8 cellular contexts compared by ENCODE assay signal in the genomic region with DNA sequence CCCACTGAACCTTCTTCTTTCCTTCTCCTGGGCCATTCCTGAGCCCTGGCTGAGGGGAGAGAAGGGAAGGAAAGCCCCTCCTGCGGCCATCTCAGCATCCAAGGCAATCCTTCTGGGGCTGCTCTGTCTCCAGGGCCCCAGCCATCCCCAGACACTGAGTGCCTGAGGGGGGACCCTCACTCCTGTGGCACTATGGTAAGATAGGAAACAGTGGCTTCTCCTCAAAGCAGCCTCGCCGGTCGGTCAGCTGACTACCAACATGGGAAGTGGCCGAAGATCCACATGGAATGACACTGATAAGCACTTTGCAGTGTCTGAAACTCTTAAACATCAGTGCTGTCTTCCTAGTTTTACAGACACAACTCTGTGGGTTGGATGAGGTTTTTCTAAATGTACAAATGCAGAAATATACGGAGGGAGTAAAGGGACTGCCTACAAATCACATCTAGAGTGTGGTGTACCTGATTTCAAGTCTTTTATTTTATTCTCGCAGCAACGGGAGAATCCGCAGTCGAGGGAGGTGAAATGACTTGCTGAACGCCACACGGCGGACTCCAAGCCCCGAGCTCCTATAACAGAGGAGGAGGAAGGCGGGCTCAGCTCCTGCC. TPM values are rescaled to one million over a fixed set of nuclear protein-coding genes. Genes with fewer than 3 reads are reported as not detected.
DNase-seq lines count a peak whose midpoint lies in the region; ATAC-seq and TF ChIP-seq lines count a peak whose summit lies in the region.

No MANE protein-coding gene starts in this region.

- ATAC-seq in SK-N-SH treated with all-trans-retinoic acid at 6 μM for 48 hours (no peak; the same call in 2 of the 3 replicates), omental fat pad (ENCODE audit: low FRiP score) (no peak)

- H3K4me2 ChIP-seq in SK-N-SH: peak overlapping the region; percentile 90

- POLR2A ChIA-PET in SK-N-SH (lab: Yijun Ruan, JAX): interaction anchor here (0.7 to 2.2 kb wide), 3 partner anchors 11 to 167 kb away, joined by 3 to 9 read pairs (median 8); partner anchors contain the start of genes MGA and RPAP1

- no peaks in the 10 kb centered on the region for H3K9me3 ChIP-seq in SK-N-SH
- no peaks in the 10 kb centered on the region for H3K9me3 ChIP-seq in subcutaneous abdominal adipose tissue (ENCODE audit: control insufficient read depth in 5 of 5, low read length in 5 of 5)

- peaks cover 4% of the 10 kb centered on the region for H3F3A ChIP-seq in SK-N-SH (replicated peaks; ENCODE audit: insufficient read depth)

- CTCF ChIA-PET in SK-N-SH (lab: Yijun Ruan, JAX): interaction anchor here (0.6 to 1.8 kb wide), 4 partner anchors 14 to 412 kb away, joined by 3 to 7 read pairs (median 4); no protein-coding TSS in a partner anchor

- H3K79me2 ChIP-seq in SK-N-SH (ENCODE audit: insufficient read depth): no peaks in the 10 kb centered on the region

- H3K9ac ChIP-seq in SK-N-SH (peak overlapping the region; percentile 75; the same call in 1 of the 2 replicates), subcutaneous abdominal adipose tissue (ENCODE audit: low read length in 5 of 5) (peak overlapping the region in 2 of 5 donors; percentile 69 to 73)

- TF ChIP-seq RAD21 in SK-N-SH (IDR thresholded peaks at IDR 0.05; ENCODE audit: low read length): no peak

- no peak for TF ChIP-seq EP300 in SK-N-SH (IDR thresholded peaks at IDR 0.05; ENCODE audit: borderline replicate concordance in 1 of 2, low read depth in 1 of 2, low read length in 1 of 2)

- H2AFZ ChIP-seq in SK-N-SH (ENCODE audit: low read depth): peak overlapping the region; percentile 89

- H3K4me1 ChIP-seq in SK-N-SH (ENCODE audit: control insufficient read depth in 1 of 2, insufficient read depth in 2 of 2, low read depth in 1 of 2, low read length in 1 of 2) (peaks cover 6% of the 10 kb centered on the region in 2 experiments; a peak in 3 of 4 replicates), subcutaneous abdominal adipose tissue (ENCODE audit: control insufficient read depth in 5 of 5, insufficient read depth in 5 of 5, low read length in 5 of 5) (peaks cover 1 to 39% (median 35%) of the 10 kb centered on the region in 5 donors)

- H3K27ac ChIP-seq in SK-N-SH (ENCODE audit: low read depth in 2 of 2, low read length in 1 of 2): peak overlapping the region in 1 of 2 experiments; percentile 67; a peak in 1 of 4 replicates
- H3K27ac ChIP-seq in VCaP: peak overlapping the region; percentile 52; the same call in 1 of the 2 replicates
- no peak overlapping the region for H3K27ac ChIP-seq in subcutaneous abdominal adipose tissue (ENCODE audit: low read depth, low read length)

- no peaks in the 10 kb centered on the region for H3K36me3 ChIP-seq in SK-N-SH (replicated peaks in 1 of 2; ENCODE audit: control insufficient read depth in 1 of 2, insufficient read depth in 2 of 2, low read length in 1 of 2)
- H3K36me3 ChIP-seq in subcutaneous abdominal adipose tissue (ENCODE audit: control insufficient read depth in 5 of 5, insufficient read depth in 5 of 5, low read length in 5 of 5): no peaks in the 10 kb centered on the region

- TF ChIP-seq CTCF in SK-N-SH (IDR thresholded peaks at IDR 0.05) (no peak), VCaP (conservative IDR thresholded peaks at IDR 0.05) (no peak), omental fat pad (IDR thresholded peaks at IDR 0.05) (no peak), GM20000 (IDR thresholded peaks at IDR 0.05; ENCODE audit: extremely low read depth, missing control alignments) (no peak)

- H3K4me3 ChIP-seq in SK-N-SH (ENCODE audit: low read depth in 2 of 2, low read length in 1 of 2) (peak overlapping the region; percentile 56 to 74), iPS-11a (ENCODE audit: low read depth, low read length) (peak overlapping the region; percentile 35), subcutaneous abdominal adipose tissue (ENCODE audit: low read depth in 1 of 5, low read length in 5 of 5) (peak overlapping the region; percentile 36 to 71 (median 67))

- 60% methylated on average over 10 of the region's 15 CpGs for WGBS in SK-N-SH (ENCODE audit: low lambda C conversion rate)

- no peaks in the 10 kb centered on the region for H3K9me2 ChIP-seq in SK-N-SH

- no peaks in the 10 kb centered on the region for H4K20me1 ChIP-seq in SK-N-SH (ENCODE audit: insufficient read depth)

- DNase-seq in SK-N-SH (peak; percentile 45), omental fat pad (ENCODE audit: low spot score) (no peak), GM20000 (ENCODE audit: low spot score) (no peak)
- DNase-seq in effector CD8-positive, alpha-beta T cell (lab: John Stamatoyannopoulos, UW): no peak

- no peaks in the 10 kb centered on the region for H3K27me3 ChIP-seq in SK-N-SH (ENCODE audit: insufficient read depth)
- peaks cover 14 to 42% (median 29%) of the 10 kb centered on the region in 5 donors for H3K27me3 ChIP-seq in subcutaneous abdominal adipose tissue (ENCODE audit: control insufficient read depth in 5 of 5, insufficient read depth in 4 of 5, low read length in 5 of 5)

TF ChIP-seq in SK-N-SH, 30 proteins besides CTCF, POLR2A, EP300 and RAD21 (continues in another document):
- TF ChIP-seq SIN3A (IDR thresholded peaks at IDR 0.05; ENCODE audit: borderline replicate concordance, low read depth, low read length) (no peak), MEF2A (IDR thresholded peaks at IDR 0.05; ENCODE audit: borderline replicate concordance, low read depth) (no peak), NFIC (IDR thresholded peaks at IDR 0.05; ENCODE audit: borderline replicate concordance) (no peak), JUND (IDR thresholded peaks at IDR 0.05) (no peak), NRF1 (IDR thresholded peaks at IDR 0.05; ENCODE audit: low read depth, low read length) (no peak), CHD2 (IDR thresholded peaks at IDR 0.05; ENCODE audit: low read length, partially characterized antibody) (no peak), RCOR1 (IDR thresholded peaks at IDR 0.05; ENCODE audit: low read length) (no peak)
- TF ChIP-seq, protein P1, sequence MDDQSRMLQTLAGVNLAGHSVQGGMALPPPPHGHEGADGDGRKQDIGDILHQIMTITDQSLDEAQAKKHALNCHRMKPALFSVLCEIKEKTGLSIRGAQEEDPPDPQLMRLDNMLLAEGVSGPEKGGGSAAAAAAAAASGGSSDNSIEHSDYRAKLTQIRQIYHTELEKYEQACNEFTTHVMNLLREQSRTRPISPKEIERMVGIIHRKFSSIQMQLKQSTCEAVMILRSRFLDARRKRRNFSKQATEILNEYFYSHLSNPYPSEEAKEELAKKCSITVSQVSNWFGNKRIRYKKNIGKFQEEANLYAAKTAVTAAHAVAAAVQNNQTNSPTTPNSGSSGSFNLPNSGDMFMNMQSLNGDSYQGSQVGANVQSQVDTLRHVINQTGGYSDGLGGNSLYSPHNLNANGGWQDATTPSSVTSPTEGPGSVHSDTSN (IDR thresholded peaks at IDR 0.05): no peak

TF ChIP-seq in SK-N-SH treated with all-trans-retinoic acid at 6 μM for 48 hours, 23 proteins besides CTCF, POLR2A, EP300 and RAD21:
- no peak for TF ChIP-seq ZNF565 (CRISPR knock-in tag; conservative IDR thresholded peaks at IDR 0.05; ENCODE audit: low read depth)
- TF ChIP-seq, protein P2, sequence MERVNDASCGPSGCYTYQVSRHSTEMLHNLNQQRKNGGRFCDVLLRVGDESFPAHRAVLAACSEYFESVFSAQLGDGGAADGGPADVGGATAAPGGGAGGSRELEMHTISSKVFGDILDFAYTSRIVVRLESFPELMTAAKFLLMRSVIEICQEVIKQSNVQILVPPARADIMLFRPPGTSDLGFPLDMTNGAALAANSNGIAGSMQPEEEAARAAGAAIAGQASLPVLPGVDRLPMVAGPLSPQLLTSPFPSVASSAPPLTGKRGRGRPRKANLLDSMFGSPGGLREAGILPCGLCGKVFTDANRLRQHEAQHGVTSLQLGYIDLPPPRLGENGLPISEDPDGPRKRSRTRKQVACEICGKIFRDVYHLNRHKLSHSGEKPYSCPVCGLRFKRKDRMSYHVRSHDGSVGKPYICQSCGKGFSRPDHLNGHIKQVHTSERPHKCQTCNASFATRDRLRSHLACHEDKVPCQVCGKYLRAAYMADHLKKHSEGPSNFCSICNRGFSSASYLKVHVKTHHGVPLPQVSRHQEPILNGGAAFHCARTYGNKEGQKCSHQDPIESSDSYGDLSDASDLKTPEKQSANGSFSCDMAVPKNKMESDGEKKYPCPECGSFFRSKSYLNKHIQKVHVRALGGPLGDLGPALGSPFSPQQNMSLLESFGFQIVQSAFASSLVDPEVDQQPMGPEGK (CRISPR knock-in tag; IDR thresholded peaks at IDR 0.05; ENCODE audit: borderline replicate concordance): no peak

RNA-seq across cellular contexts. Expression of gene ITPKA, which starts 1.0 kb away (rescaled TPM):
- 1.0 and 2.2 TPM in 2 replicates for polyA plus RNA-seq in SK-N-SH (2012; rRNA removed)
- polyA plus RNA-seq in SK-N-SH (2012; cell fraction: cytosol; rRNA removed): 0.60 and 1.1 TPM in 2 replicates
- 4.9 and 7.4 TPM in 2 replicates for polyA plus RNA-seq in SK-N-SH (2012; cell fraction: nucleus; rRNA removed)
- total RNA-seq in omental fat pad: 1 to 10 TPM in 2 of 4 donors, not detected in 2; 1.2 to 2.0 TPM

RNA-seq across cellular contexts. Expression of gene LTK, which starts 20.9 kb away (rescaled TPM):
- 0.06 and 0.07 TPM in 2 replicates for polyA plus RNA-seq in SK-N-SH (2012; rRNA removed)
- polyA plus RNA-seq in SK-N-SH (2012; cell fraction: cytosol; rRNA removed): 0.01 and 0.07 TPM in 2 replicates
- 0.87 and 1.6 TPM in 2 replicates for polyA plus RNA-seq in SK-N-SH (2012; cell fraction: nucleus; rRNA removed)
- total RNA-seq in omental fat pad: 1 to 10 TPM in 1 of 4 donors, under 1 TPM in 2, not detected in 1; 0.19 to 1.3 (median 0.84) TPM

RNA-seq across cellular contexts. Expression of gene RPAP1, which starts 51.4 kb away (rescaled TPM):
- polyA plus RNA-seq in SK-N-SH (2012; rRNA removed): 18.0 and 20.2 TPM in 2 replicates
- polyA plus RNA-seq in SK-N-SH (2012; cell fraction: cytosol; rRNA removed): 8.4 and 10.4 TPM in 2 replicates
- 54.9 and 55.9 TPM in 2 replicates for polyA plus RNA-seq in SK-N-SH (2012; cell fraction: nucleus; rRNA removed)
- total RNA-seq in omental fat pad: 10 to 100 TPM; 16.4 to 29.1 (median 20.3) TPM
